9 cellular contexts compared by ENCODE assay signal in the genomic region with DNA sequence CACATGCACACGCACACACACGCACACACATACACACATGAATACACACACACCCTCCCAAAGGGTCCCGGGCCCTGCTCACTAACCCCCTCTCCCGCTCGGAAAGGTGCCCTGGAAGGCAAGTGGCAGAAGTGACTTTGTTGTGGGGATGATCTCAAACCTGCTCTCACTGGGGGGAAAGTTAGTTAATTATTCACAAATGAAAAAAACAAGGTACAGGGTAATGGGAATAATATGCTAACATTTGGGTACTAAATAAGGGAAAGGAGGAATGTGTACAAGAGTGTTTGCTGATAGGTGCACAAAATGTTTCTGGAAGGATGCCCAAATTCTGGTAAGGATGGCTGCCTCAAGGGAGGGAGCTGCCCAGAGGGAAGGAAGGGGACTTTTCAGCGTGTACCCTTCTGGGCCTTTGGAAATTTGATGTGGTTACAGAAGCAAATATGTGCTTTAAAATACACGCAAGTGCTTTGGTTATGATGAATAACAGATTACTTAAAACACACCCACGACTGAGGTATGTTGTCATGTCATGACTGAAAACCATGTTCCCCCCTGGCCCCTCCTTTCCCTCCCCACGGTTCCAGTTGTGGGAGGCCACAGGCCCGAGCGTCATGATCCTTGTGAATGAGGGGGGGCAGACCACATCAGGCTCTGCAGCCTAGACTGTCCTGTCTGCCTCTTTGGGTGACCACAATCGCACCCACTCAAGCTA. TPM values are rescaled to one million over a fixed set of nuclear protein-coding genes. Genes with fewer than 3 reads are reported as not detected.
DNase-seq lines count a peak whose midpoint lies in the region; ATAC-seq and TF ChIP-seq lines count a peak whose summit lies in the region.
"Had no signal": no experiment of that assay in that cellular context is flagged by ENCODE, and none has a peak within 500 bp of the region (broad histone marks: within the 10 kb centered on the region; RNA-seq: fewer than 3 reads in every experiment).

No MANE protein-coding gene starts in this region.

- no peak for TF ChIP-seq EP300 in ovary (IDR thresholded peaks at IDR 0.05)

- H3K36me3 ChIP-seq in ovary = no peaks in the 10 kb centered on the region

- TF ChIP-seq CTCF in GM12865 (IDR thresholded peaks at IDR 0.05; ENCODE audit: insufficient read depth, low read depth, low read length, missing control alignments) (no peak), epithelial cell of esophagus (IDR thresholded peaks at IDR 0.05; ENCODE audit: insufficient read depth, low read depth, low read length, missing control alignments) (peak; percentile 26), ovary (IDR thresholded peaks at IDR 0.05) (no peak)

- no peak for ATAC-seq in left colon
- ATAC-seq in GM19452 (IDR thresholded peaks at IDR 0.05; ENCODE audit: unreplicated experiment) = no peak

- H3K9me3 ChIP-seq in ovary = no peaks in the 10 kb centered on the region

- H3K4me3 ChIP-seq in GM12865 (ENCODE audit: low read depth, low read length) (no peak overlapping the region), epithelial cell of esophagus (ENCODE audit: low read length) (no peak overlapping the region), ovary (no peak overlapping the region)

- WGBS in ovary, 3 donors = 73 to 74% (median 73%) methylated on average over 12 of the region's 12 CpGs

- no peak overlapping the region for H3K27ac ChIP-seq in ovary

- H3K4me1 ChIP-seq in ovary (ENCODE audit: insufficient read depth) = peaks cover 5% of the 10 kb centered on the region

- TF ChIP-seq POLR2A in ovary (IDR thresholded peaks at IDR 0.05) = no peak

- DNase-seq in GM12865 (ENCODE audit: low read depth) (peak; percentile 64), NCI-H226 (peak; percentile 40), epithelial cell of esophagus (ENCODE audit: low read depth) (peak; percentile 68), left colon (no peak), ovary (no peak), NCI-H1930 (lab: John Stamatoyannopoulos, UW) (no peak)
- DNase-seq in stimulated activated CD4-positive, alpha-beta T cell treated with anti-CD3 and anti-CD28 coated beads, Interleukin-12 subunit alpha, Interleukin-12 subunit beta, amount 100 ng/mL, for 48 hours (ENCODE audit: low read depth in 2 of 3, low spot score in 1 of 3) = peak; percentile 48 to 65 (median 57)
- DNase-seq: NCI-H1048 had no signal

- H3K27me3 ChIP-seq in ovary = no peaks in the 10 kb centered on the region

- intact Hi-C loops in left colon (cut with DNase I, micrococcal nuclease) = loop anchor here in 1 of 2 donors (10.0 kb wide), 1 partner anchor 72 kb away; no protein-coding TSS in a partner anchor
- intact Hi-C loops in ovary (cut with DNase I) = no loop called here

RNA-seq across cellular contexts. Expression of gene PLEKHG6, which starts 43.3 kb away (rescaled TPM):
- total RNA-seq in left colon (100 to 1,000 TPM; 140 to 147 TPM), ovary (1 to 10 TPM in 1 of 7 donors, under 1 TPM in 5, not detected in 1; 0.17 to 1.7 (median 0.51) TPM)
- under 1 TPM in 1 of 2 donors, not detected in 1; 0.13 TPM for polyA plus RNA-seq in ovary

Comparison
In these comparisons a context has a peak if more than half of its experiments do, and no peak if none do; other contexts are left out.
1. DNase-seq: peak in GM12865 (single experiment), NCI-H226 (single experiment), epithelial cell of esophagus (single experiment) and stimulated activated CD4-positive, alpha-beta T cell treated with anti-CD3 and anti-CD28 coated beads, Interleukin-12 subunit alpha, Interleukin-12 subunit beta, amount 100 ng/mL, for 48 hours (3 of 3); none in left colon (0 of 2), ovary (0 of 5) and NCI-H1930 (0 of 2).
2. RNA of gene PLEKHG6, which starts 43.3 kb away (total RNA-seq): 140 to 147 TPM in left colon; 0.17 to 1.7 TPM in ovary; every median in the first group is over 10 times any median in the second.